In the genomic region with DNA sequence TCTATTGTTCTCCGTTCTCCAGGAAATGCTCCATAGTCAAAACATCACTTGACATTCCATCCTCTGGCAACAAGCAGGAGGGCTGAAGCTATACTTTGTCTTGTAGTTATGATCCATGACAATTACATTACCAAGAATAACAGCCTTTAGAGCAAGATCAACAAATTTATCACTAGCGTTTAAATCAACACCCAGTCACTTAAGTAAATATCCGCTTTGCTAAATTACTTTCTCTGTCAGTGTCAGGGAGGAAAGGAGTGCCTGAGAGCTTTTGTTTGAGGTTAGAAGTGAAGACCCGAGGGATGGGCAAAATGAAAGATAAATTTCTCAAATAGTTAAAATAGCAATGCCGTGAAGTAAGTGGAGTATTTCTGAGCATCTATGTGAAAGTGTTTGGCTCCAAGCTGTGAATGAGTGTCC, we compare ENCODE assay signal across 15 cellular contexts.
DNase-seq lines count a peak whose midpoint lies in the region; ATAC-seq, FAIRE-seq and TF ChIP-seq lines count a peak whose summit lies in the region.
"Had no signal": no experiment of that assay in that cellular context is flagged by ENCODE, and none has a peak within 500 bp of the region (broad histone marks: within the 10 kb centered on the region; RNA-seq: fewer than 3 reads in every experiment).

No MANE protein-coding gene starts in this region.

- no peak overlapping the region for H3K27ac Mint-ChIP-seq in natural killer cell
- H3K27ac Mint-ChIP-seq in natural killer cell treated with Interleukin-12 subunit alpha and Interleukin-12 subunit beta and Interleukin-15 and Interleukin-18, amount 100 ng/mL, for 72 hours: no peak overlapping the region
- peak overlapping the region in 5 of 6 donors; percentile 23 to 83 (median 47) for H3K27ac Mint-ChIP-seq in immature natural killer cell
- H3K27ac Mint-ChIP-seq: activated naive CD8-positive, alpha-beta T cell had no signal

- peaks cover 8% of the 10 kb centered on the region for H3K4me1 ChIP-seq in RWPE2 (ENCODE audit: insufficient read depth, poor library complexity, severe bottlenecking)
- H3K4me1 ChIP-seq: testis had no signal

- no peaks in the 10 kb centered on the region for H3K27me3 ChIP-seq in RWPE2 (ENCODE audit: insufficient read depth, poor library complexity, severe bottlenecking)
- H3K27me3 ChIP-seq: testis had no signal

- H3K4me1 Mint-ChIP-seq in natural killer cell: peaks cover 19 to 36% of the 10 kb centered on the region in 2 donors
- peaks cover 11 to 13% of the 10 kb centered on the region in 2 donors for H3K4me1 Mint-ChIP-seq in natural killer cell treated with Interleukin-12 subunit alpha and Interleukin-12 subunit beta and Interleukin-15 and Interleukin-18, amount 100 ng/mL, for 72 hours (ENCODE audit: low read depth in 2 of 2)
- H3K4me1 Mint-ChIP-seq in immature natural killer cell: peaks cover 25 to 26% of the 10 kb centered on the region in 2 donors

- H3K4me3 Mint-ChIP-seq in natural killer cell (peak overlapping the region; percentile 30), immature natural killer cell (peak overlapping the region in 4 of 5 donors; percentile 26 to 68 (median 50))
- H3K4me3 Mint-ChIP-seq in natural killer cell treated with Interleukin-12 subunit alpha and Interleukin-12 subunit beta and Interleukin-15 and Interleukin-18, amount 100 ng/mL, for 72 hours: no peak overlapping the region
- H3K4me3 Mint-ChIP-seq: activated naive CD8-positive, alpha-beta T cell; endodermal cell had no signal

- intact Hi-C loops in natural killer cell (cut with micrococcal nuclease): no loop called here

- H3K36me3 Mint-ChIP-seq in natural killer cell (no peaks in the 10 kb centered on the region), immature natural killer cell (peaks cover 0 to 10% (median 4%) of the 10 kb centered on the region in 3 donors)
- H3K36me3 Mint-ChIP-seq in natural killer cell treated with Interleukin-12 subunit alpha and Interleukin-12 subunit beta and Interleukin-15 and Interleukin-18, amount 100 ng/mL, for 72 hours: no peaks in the 10 kb centered on the region

- ATAC-seq in natural killer cell (no peak), RWPE2 (ENCODE audit: low read depth) (peak; percentile 75), GM19023 (IDR thresholded peaks at IDR 0.05; ENCODE audit: unreplicated experiment) (no peak)
- no peak for ATAC-seq in natural killer cell treated with Interleukin-12 subunit alpha and Interleukin-12 subunit beta and Interleukin-15 and Interleukin-18, amount 100 ng/mL, for 72 hours

- no peaks in the 10 kb centered on the region for H3K9me3 ChIP-seq in RWPE2 (ENCODE audit: severe bottlenecking)
- H3K9me3 ChIP-seq: testis had no signal

- no peak overlapping the region for H3K4me3 ChIP-seq in RWPE2 (ENCODE audit: severe bottlenecking)
- H3K4me3 ChIP-seq: testis had no signal

- H3K36me3 ChIP-seq in RWPE2 (ENCODE audit: low read depth): no peaks in the 10 kb centered on the region

- no peak for DNase-seq in natural killer cell
- no peak for DNase-seq in natural killer cell treated with Interleukin-12 subunit alpha and Interleukin-12 subunit beta and Interleukin-15 and Interleukin-18, amount 100 ng/mL, for 72 hours (ENCODE audit: low spot score)
- no peak for DNase-seq in RWPE2 (ENCODE audit: low spot score)
- DNase-seq in immature natural killer cell: no peak
- DNase-seq in urothelium cell line (ENCODE audit: low spot score): peak; percentile 33
- DNase-seq in hippocampal formation (lab: John Stamatoyannopoulos, UW): no peak
- no peak for DNase-seq in SW 1271 (lab: John Stamatoyannopoulos, UW)
- DNase-seq: ACHN; activated CD4-positive, alpha-beta T cell treated with anti-CD3 and anti-CD28 coated beads for 48 hours; endodermal cell; GDM1; RPMI8226; testis had no signal

- no peak for FAIRE-seq in urothelium cell line (lab: Jason Lieb, UNC)

- peak overlapping the region; percentile 23 for H3K27ac ChIP-seq in RWPE2 (ENCODE audit: poor library complexity, severe bottlenecking)
- H3K27ac ChIP-seq: testis had no signal

- H3K9me3 Mint-ChIP-seq in natural killer cell: no peaks in the 10 kb centered on the region
- H3K9me3 Mint-ChIP-seq in natural killer cell treated with Interleukin-12 subunit alpha and Interleukin-12 subunit beta and Interleukin-15 and Interleukin-18, amount 100 ng/mL, for 72 hours: no peaks in the 10 kb centered on the region
- H3K9me3 Mint-ChIP-seq in immature natural killer cell: peaks cover 0 to 5% (median 0%) of the 10 kb centered on the region in 6 donors

- H3K27me3 Mint-ChIP-seq in natural killer cell (ENCODE audit: low read depth in 2 of 2) (no peaks in the 10 kb centered on the region), immature natural killer cell (ENCODE audit: low read depth in 3 of 3) (peaks cover 0 to 3% (median 1%) of the 10 kb centered on the region in 3 donors)
- H3K27me3 Mint-ChIP-seq in natural killer cell treated with Interleukin-12 subunit alpha and Interleukin-12 subunit beta and Interleukin-15 and Interleukin-18, amount 100 ng/mL, for 72 hours: no peaks in the 10 kb centered on the region
- H3K27me3 Mint-ChIP-seq: activated naive CD8-positive, alpha-beta T cell had no signal

- TF ChIP-seq CTCF in natural killer cell (IDR thresholded peaks at IDR 0.05) (no peak), RWPE2 (IDR thresholded peaks at IDR 0.05; ENCODE audit: poor library complexity, severe bottlenecking) (no peak)

Comparison
In these comparisons a context has a peak if more than half of its experiments do, and no peak if none do; other contexts are left out.
1. H3K27ac Mint-ChIP-seq: peak in immature natural killer cell (5 of 6); none in natural killer cell (0 of 2) and natural killer cell treated with Interleukin-12 subunit alpha and Interleukin-12 subunit beta and Interleukin-15 and Interleukin-18, amount 100 ng/mL, for 72 hours (0 of 2).